Comparison of ENCODE assay signal across 12 cellular contexts in the genomic region with DNA sequence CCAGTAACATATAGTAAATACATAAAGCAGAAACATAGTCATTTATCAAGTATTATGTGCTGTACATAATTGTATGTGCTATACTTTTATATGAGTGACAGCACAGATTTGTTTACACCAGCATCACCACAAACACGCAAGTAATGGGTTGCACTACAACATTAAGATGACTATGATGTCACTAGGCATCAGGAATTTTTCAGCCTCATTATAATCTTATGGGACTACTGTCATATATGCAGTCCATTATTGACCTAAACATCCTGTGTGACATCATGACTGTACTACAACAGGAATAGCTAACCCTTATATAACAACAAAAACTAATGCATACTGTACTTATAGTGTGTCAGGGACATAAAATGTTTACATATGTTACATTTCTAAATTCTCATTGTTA. TPM values are rescaled to one million over a fixed set of nuclear protein-coding genes. Genes with fewer than 3 reads are reported as not detected.
"Had no signal": no experiment of that assay in that cellular context is flagged by ENCODE, and none has a peak within 500 bp of the region (broad histone marks: within the 10 kb centered on the region; RNA-seq: fewer than 3 reads in every experiment).

No MANE protein-coding gene starts in this region.

- H3K4me2 ChIP-seq: GM23338 had no signal

- H3K9ac ChIP-seq: GM23248 had no signal

- H3K4me1 ChIP-seq: HAP-1 had no signal

- H3K4me3 ChIP-seq: GM23248, GM23338, HAP-1 had no signal

- FAIRE-seq: H1, H54 had no signal

- H2AFZ ChIP-seq: GM23248, GM23338 had no signal

- DNase-seq: GM23248, GOT3, H7, H9, HCEC 1CT, HFFc6 had no signal

- ATAC-seq: GM23338, HCT116 had no signal

- H3K9me3 ChIP-seq: HAP-1 had no signal

- H3K36me3 ChIP-seq: HAP-1 had no signal

- H3K27ac ChIP-seq: GM23248 had no signal

RNA-seq across cellular contexts. Expression of gene IZUMO1R, which starts 50.2 kb away (rescaled TPM):
- total RNA-seq: GM23248, GM23338, H1, H4, H7, H9 had no signal
- polyA plus RNA-seq: GM23248, GM23338, H1 had no signal
